27 cellular contexts compared by ENCODE assay signal in genomic region chr5:66138572-66139116, GRCh38. TPM values are rescaled to one million over a fixed set of nuclear protein-coding genes. Genes with fewer than 3 reads are reported as not detected.
DNase-seq lines count a peak whose midpoint lies in the region; ATAC-seq and TF ChIP-seq lines count a peak whose summit lies in the region.
"Had no signal": no experiment of that assay in that cellular context is flagged by ENCODE, and none has a peak within 500 bp of the region (broad histone marks: within the 10 kb centered on the region; RNA-seq: fewer than 3 reads in every experiment).

No MANE protein-coding gene starts in this region.

- H3K27ac Mint-ChIP-seq in natural killer cell = no peak overlapping the region
- H3K27ac Mint-ChIP-seq: activated CD4-positive, alpha-beta memory T cell treated with anti-CD3 and anti-CD28 coated beads, Interleukin-2, amount 10 ng/mL, durations not matched to agents 7 days and 5 days; activated naive CD4-positive, alpha-beta T cell treated with anti-CD3 and anti-CD28 coated beads for 36 hours; CD4-positive, CD25-positive, alpha-beta regulatory T cell; T-helper 1 cell treated with Interleukin-12 subunit alpha and Interleukin-12 subunit beta and Interleukin-4 antibody, amounts not matched to agents 30 μg/mL and 1 μg/mL, for 36 hours had no signal

- H3K4me3 Mint-ChIP-seq in natural killer cell = no peak overlapping the region
- H3K4me3 Mint-ChIP-seq: activated CD4-positive, alpha-beta memory T cell treated with anti-CD3 and anti-CD28 coated beads, Interleukin-2, amount 10 ng/mL, durations not matched to agents 7 days and 5 days; activated naive CD4-positive, alpha-beta T cell treated with anti-CD3 and anti-CD28 coated beads for 36 hours; T-helper 1 cell treated with Interleukin-12 subunit alpha and Interleukin-12 subunit beta and Interleukin-4 antibody, amounts not matched to agents 30 μg/mL and 1 μg/mL, for 36 hours had no signal

- peak; percentile 69 for ATAC-seq in GM18868 (IDR thresholded peaks at IDR 0.05; ENCODE audit: unreplicated experiment)
- no peak for ATAC-seq in foreskin keratinocyte
- no peak for ATAC-seq in natural killer cell
- ATAC-seq in HG02938 (IDR thresholded peaks at IDR 0.05; ENCODE audit: unreplicated experiment) = no peak
- ATAC-seq: lower lobe of right lung had no signal

- no peaks in the 10 kb centered on the region for H3K27me3 ChIP-seq in foreskin keratinocyte

- in situ Hi-C loops in KBM-7 (cut with MboI; ENCODE audit: low pct_unique_long_range_greater_than_20kb, low sequenced_read_pairs) = no loop called here

- no peaks in the 10 kb centered on the region for H3K4me1 ChIP-seq in foreskin keratinocyte

- H3K27me3 Mint-ChIP-seq in natural killer cell (ENCODE audit: low read depth in 2 of 2) = peaks cover 0 to 3% of the 10 kb centered on the region in 2 donors
- H3K27me3 Mint-ChIP-seq: activated CD4-positive, alpha-beta memory T cell treated with anti-CD3 and anti-CD28 coated beads, Interleukin-2, amount 10 ng/mL, durations not matched to agents 7 days and 5 days had no signal

- intact Hi-C loops in natural killer cell (cut with micrococcal nuclease) = no loop called here

- TF ChIP-seq CTCF in foreskin keratinocyte (conservative IDR thresholded peaks at IDR 0.05) (no peak), natural killer cell (IDR thresholded peaks at IDR 0.05) (no peak)

- no peaks in the 10 kb centered on the region for H3K36me3 Mint-ChIP-seq in natural killer cell
- H3K36me3 Mint-ChIP-seq: CD4-positive, CD25-positive, alpha-beta regulatory T cell had no signal

- no peaks in the 10 kb centered on the region for H3K9me3 Mint-ChIP-seq in natural killer cell
- H3K9me3 Mint-ChIP-seq: activated CD4-positive, alpha-beta memory T cell treated with anti-CD3 and anti-CD28 coated beads, Interleukin-2, amount 10 ng/mL, durations not matched to agents 7 days and 5 days; activated naive CD4-positive, alpha-beta T cell treated with anti-CD3 and anti-CD28 coated beads for 36 hours; CD4-positive, CD25-positive, alpha-beta regulatory T cell; T-helper 1 cell treated with Interleukin-12 subunit alpha and Interleukin-12 subunit beta and Interleukin-4 antibody, amounts not matched to agents 30 μg/mL and 1 μg/mL, for 36 hours had no signal

- DNase-seq in KBM-7 (peak; percentile 63), RKO (ENCODE audit: low spot score) (peak; percentile 27), foreskin keratinocyte (peak; percentile 29 to 50), COLO668 (lab: John Stamatoyannopoulos, UW; ENCODE audit: unreplicated experiment) (no peak), natural killer cell (no peak), NCI-H446 treated with DMSO at 0.1 percent for 48 hours (lab: John Stamatoyannopoulos, UW) (no peak)
- DNase-seq: activated CD4-positive, alpha-beta memory T cell treated with anti-CD3 and anti-CD28 coated beads, Interleukin-2, amount 10 ng/mL, durations not matched to agents 7 days and 5 days; activated naive CD4-positive, alpha-beta T cell treated with anti-CD3 and anti-CD28 coated beads for 36 hours; activated T-cell treated with anti-CD3 and anti-CD28 coated beads, Interleukin-2, amount 50 U/mL, for 1 hour; anterior cingulate cortex; caudate nucleus; CD4-positive, CD25-positive, alpha-beta regulatory T cell; dermis blood vessel endothelial cell; DMS53; hypothalamus; islet precursor cell; Karpas-422; lower lobe of right lung; NCI-H1417; NCI-H2107; NCI-H510A treated with DMSO at 0.1 percent for 48 hours; SHP77 treated with DMSO at 0.1 percent for 48 hours; stimulated activated CD4-positive, alpha-beta T cell treated with anti-CD3 and anti-CD28 coated beads, Interleukin-4, amount 100 ng/mL, for 24 hours; trophoblast cell had no signal

- peaks cover 2 to 3% of the 10 kb centered on the region in 2 donors for H3K4me1 Mint-ChIP-seq in natural killer cell

- no peak overlapping the region for H3K27ac ChIP-seq in foreskin keratinocyte
- H3K27ac ChIP-seq: lower lobe of right lung had no signal

RNA-seq across cellular contexts. Expression of gene SREK1, which starts 5.5 kb away (rescaled TPM):
- total RNA-seq in foreskin keratinocyte = 34.8 and 40.2 TPM in 2 replicates
- 8.9 and 11.1 TPM in 2 replicates for polyA plus RNA-seq in foreskin keratinocyte
- 100 to 1,000 TPM; 151 to 177 (median 168) TPM for total RNA-seq in natural killer cell

Comparison
In these comparisons a context has a peak if more than half of its experiments do, and no peak if none do; other contexts are left out.
1. DNase-seq: peak in KBM-7 (single experiment), RKO (single experiment) and foreskin keratinocyte (2 of 2); none in COLO668 (single experiment), natural killer cell (single experiment) and NCI-H446 treated with DMSO at 0.1 percent for 48 hours (single experiment).